Comparison of ENCODE assay signal across 1 cellular context in the genomic region with DNA sequence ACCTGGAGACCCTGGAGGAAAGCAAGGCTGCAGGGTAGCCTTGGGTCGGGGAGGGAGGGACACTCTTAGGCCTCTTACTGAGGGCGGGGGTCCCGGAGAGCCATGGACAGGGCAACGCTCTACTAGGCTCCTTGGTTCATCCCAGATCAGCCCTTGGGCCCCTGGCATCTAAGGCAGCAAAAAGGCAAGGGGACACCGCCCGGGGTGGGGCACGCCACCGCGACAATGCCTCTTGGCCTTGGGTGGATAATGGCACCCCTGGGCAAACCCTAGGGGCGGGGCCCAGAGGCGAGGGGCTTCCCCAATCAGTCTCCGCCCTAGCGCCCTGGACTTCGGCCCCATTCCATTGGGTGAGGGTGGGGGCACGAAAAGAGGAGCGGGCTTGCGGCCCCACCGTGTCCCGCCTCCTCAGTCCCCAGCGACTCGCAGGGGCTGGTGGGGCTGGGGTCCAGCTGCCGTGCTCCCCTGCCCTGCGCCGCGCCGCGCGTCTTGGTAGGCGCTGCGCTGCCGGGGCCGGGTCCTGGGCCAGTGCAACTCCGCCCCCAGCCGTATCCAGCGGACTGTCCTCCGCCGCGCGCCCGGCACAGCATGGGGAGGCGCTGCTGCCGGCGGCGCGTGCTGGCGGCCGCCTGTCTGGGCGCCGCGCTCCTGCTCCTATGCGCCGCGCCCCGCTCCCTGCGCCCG.
A peak's percentile ranks its signal among the peaks of the same experiment; 100 is the strongest.
TF ChIP-seq lines count a peak whose summit lies in the region.

A gene with protein sequence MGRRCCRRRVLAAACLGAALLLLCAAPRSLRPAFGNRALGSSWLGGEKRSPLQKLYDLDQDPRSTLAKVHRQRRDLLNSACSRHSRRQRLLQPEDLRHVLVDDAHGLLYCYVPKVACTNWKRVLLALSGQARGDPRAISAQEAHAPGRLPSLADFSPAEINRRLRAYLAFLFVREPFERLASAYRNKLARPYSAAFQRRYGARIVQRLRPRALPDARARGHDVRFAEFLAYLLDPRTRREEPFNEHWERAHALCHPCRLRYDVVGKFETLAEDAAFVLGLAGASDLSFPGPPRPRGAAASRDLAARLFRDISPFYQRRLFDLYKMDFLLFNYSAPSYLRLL (plus strand): TSS at position 411 of the 684 bp plus-strand sequence. CDS start 178 bp downstream, at position 589.

TF ChIP-seq in HepG2, 621 proteins besides CTCF, POLR2A, EP300 and RAD21 (continued from another document and continues in another):
- TF ChIP-seq, protein P1, sequence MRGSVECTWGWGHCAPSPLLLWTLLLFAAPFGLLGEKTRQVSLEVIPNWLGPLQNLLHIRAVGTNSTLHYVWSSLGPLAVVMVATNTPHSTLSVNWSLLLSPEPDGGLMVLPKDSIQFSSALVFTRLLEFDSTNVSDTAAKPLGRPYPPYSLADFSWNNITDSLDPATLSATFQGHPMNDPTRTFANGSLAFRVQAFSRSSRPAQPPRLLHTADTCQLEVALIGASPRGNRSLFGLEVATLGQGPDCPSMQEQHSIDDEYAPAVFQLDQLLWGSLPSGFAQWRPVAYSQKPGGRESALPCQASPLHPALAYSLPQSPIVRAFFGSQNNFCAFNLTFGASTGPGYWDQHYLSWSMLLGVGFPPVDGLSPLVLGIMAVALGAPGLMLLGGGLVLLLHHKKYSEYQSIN (CRISPR knock-in tag; IDR thresholded peaks at IDR 0.05; ENCODE audit: borderline replicate concordance): no peak
- TF ChIP-seq ISL2 (CRISPR knock-in tag; IDR thresholded peaks at IDR 0.05): peak; percentile 85
- peak; percentile 73 for TF ChIP-seq POLR2AphosphoS5 (IDR thresholded peaks at IDR 0.05; ENCODE audit: low read depth, low read length)
- TF ChIP-seq ZNF589 (CRISPR knock-in tag; conservative IDR thresholded peaks at IDR 0.05): no peak
- TF ChIP-seq KLF11 (CRISPR knock-in tag; IDR thresholded peaks at IDR 0.05): 0 out of 2 replicates have a peak, but pooled peaks have one; percentile 31
- TF ChIP-seq ZMYM4 (CRISPR knock-in tag; IDR thresholded peaks at IDR 0.05): peak; percentile 77
- peak; percentile 74 for TF ChIP-seq DMAP1 (CRISPR knock-in tag; IDR thresholded peaks at IDR 0.05)
- peak; percentile 72; the same call in 1 of the 2 replicates for TF ChIP-seq ZNF275 (CRISPR knock-in tag; IDR thresholded peaks at IDR 0.05; ENCODE audit: borderline replicate concordance)
- TF ChIP-seq ZNF468 (CRISPR knock-in tag; IDR thresholded peaks at IDR 0.05): no peak
- TF ChIP-seq KDM2A (CRISPR knock-in tag; IDR thresholded peaks at IDR 0.05; ENCODE audit: borderline replicate concordance, low read depth): peak; percentile 33; the same call in 1 of the 2 replicates
- peak; percentile 63; the same call in 1 of the 2 replicates for TF ChIP-seq ZNF724P (CRISPR knock-in tag; IDR thresholded peaks at IDR 0.05; ENCODE audit: borderline replicate concordance)
- peak; percentile 79 for TF ChIP-seq HOXA5 (CRISPR knock-in tag; IDR thresholded peaks at IDR 0.05)
- no peak for TF ChIP-seq MIER3 (CRISPR knock-in tag; IDR thresholded peaks at IDR 0.05; ENCODE audit: borderline replicate concordance)
- peak; percentile 48; the same call in 1 of the 2 replicates for TF ChIP-seq ZNF614 (CRISPR knock-in tag; IDR thresholded peaks at IDR 0.05; ENCODE audit: borderline replicate concordance)
- TF ChIP-seq ZNF605 (CRISPR knock-in tag; IDR thresholded peaks at IDR 0.05): 0 out of 2 replicates have a peak, but pooled peaks have one; percentile 77
- TF ChIP-seq, protein P2, sequence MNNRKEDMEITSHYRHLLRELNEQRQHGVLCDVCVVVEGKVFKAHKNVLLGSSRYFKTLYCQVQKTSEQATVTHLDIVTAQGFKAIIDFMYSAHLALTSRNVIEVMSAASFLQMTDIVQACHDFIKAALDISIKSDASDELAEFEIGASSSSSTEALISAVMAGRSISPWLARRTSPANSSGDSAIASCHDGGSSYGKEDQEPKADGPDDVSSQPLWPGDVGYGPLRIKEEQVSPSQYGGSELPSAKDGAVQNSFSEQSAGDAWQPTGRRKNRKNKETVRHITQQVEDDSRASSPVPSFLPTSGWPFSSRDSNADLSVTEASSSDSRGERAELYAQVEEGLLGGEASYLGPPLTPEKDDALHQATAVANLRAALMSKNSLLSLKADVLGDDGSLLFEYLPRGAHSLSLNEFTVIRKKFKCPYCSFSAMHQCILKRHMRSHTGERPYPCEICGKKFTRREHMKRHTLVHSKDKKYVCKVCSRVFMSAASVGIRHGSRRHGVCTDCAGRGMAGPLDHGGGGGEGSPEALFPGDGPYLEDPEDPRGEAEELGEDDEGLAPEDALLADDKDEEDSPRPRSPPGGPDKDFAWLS (CRISPR knock-in tag; IDR thresholded peaks at IDR 0.05; ENCODE audit: borderline replicate concordance): no peak
- peak; percentile 53; the same call in 1 of the 2 replicates for TF ChIP-seq RNF2 (conservative IDR thresholded peaks at IDR 0.05; ENCODE audit: low read depth)
- TF ChIP-seq MYPOP (CRISPR knock-in tag; IDR thresholded peaks at IDR 0.05): peak; percentile 79
- TF ChIP-seq HNRNPK (IDR thresholded peaks at IDR 0.05; ENCODE audit: low read depth, low read length, poor library complexity, severe bottlenecking): peak; percentile 38
- peak; percentile 60; the same call in 1 of the 2 replicates for TF ChIP-seq SSRP1 (CRISPR knock-in tag; IDR thresholded peaks at IDR 0.05)
- TF ChIP-seq, protein P3, sequence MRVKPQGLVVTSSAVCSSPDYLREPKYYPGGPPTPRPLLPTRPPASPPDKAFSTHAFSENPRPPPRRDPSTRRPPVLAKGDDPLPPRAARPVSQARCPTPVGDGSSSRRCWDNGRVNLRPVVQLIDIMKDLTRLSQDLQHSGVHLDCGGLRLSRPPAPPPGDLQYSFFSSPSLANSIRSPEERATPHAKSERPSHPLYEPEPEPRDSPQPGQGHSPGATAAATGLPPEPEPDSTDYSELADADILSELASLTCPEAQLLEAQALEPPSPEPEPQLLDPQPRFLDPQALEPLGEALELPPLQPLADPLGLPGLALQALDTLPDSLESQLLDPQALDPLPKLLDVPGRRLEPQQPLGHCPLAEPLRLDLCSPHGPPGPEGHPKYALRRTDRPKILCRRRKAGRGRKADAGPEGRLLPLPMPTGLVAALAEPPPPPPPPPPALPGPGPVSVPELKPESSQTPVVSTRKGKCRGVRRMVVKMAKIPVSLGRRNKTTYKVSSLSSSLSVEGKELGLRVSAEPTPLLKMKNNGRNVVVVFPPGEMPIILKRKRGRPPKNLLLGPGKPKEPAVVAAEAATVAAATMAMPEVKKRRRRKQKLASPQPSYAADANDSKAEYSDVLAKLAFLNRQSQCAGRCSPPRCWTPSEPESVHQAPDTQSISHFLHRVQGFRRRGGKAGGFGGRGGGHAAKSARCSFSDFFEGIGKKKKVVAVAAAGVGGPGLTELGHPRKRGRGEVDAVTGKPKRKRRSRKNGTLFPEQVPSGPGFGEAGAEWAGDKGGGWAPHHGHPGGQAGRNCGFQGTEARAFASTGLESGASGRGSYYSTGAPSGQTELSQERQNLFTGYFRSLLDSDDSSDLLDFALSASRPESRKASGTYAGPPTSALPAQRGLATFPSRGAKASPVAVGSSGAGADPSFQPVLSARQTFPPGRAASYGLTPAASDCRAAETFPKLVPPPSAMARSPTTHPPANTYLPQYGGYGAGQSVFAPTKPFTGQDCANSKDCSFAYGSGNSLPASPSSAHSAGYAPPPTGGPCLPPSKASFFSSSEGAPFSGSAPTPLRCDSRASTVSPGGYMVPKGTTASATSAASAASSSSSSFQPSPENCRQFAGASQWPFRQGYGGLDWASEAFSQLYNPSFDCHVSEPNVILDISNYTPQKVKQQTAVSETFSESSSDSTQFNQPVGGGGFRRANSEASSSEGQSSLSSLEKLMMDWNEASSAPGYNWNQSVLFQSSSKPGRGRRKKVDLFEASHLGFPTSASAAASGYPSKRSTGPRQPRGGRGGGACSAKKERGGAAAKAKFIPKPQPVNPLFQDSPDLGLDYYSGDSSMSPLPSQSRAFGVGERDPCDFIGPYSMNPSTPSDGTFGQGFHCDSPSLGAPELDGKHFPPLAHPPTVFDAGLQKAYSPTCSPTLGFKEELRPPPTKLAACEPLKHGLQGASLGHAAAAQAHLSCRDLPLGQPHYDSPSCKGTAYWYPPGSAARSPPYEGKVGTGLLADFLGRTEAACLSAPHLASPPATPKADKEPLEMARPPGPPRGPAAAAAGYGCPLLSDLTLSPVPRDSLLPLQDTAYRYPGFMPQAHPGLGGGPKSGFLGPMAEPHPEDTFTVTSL (CRISPR knock-in tag; IDR thresholded peaks at IDR 0.05; ENCODE audit: borderline replicate concordance): peak; percentile 34
- peak; percentile 85; the same call in 1 of the 2 replicates for TF ChIP-seq NFKBIZ (CRISPR knock-in tag; IDR thresholded peaks at IDR 0.05)
- no peak for TF ChIP-seq SMAD9 (CRISPR knock-in tag; IDR thresholded peaks at IDR 0.05)
- peak; percentile 39 for TF ChIP-seq NCOR1 (IDR thresholded peaks at IDR 0.05; ENCODE audit: borderline replicate concordance, low read length)
- peak; percentile 71 for TF ChIP-seq POLR2G (IDR thresholded peaks at IDR 0.05; ENCODE audit: low read depth, low read length)
- peak; percentile 99 for TF ChIP-seq BCL3 (CRISPR knock-in tag; IDR thresholded peaks at IDR 0.05)
- TF ChIP-seq SIN3A (IDR thresholded peaks at IDR 0.05; ENCODE audit: borderline replicate concordance, low read depth, low read length): 0 out of 2 replicates have a peak, but pooled peaks have one; percentile 24
- TF ChIP-seq ARID2 (CRISPR knock-in tag; IDR thresholded peaks at IDR 0.05; ENCODE audit: borderline replicate concordance): peak; percentile 80; the same call in 1 of the 2 replicates
- TF ChIP-seq PAX8 (CRISPR knock-in tag; IDR thresholded peaks at IDR 0.05; ENCODE audit: borderline replicate concordance): 0 out of 2 replicates have a peak, but pooled peaks have one; percentile 33
- TF ChIP-seq KLF16 (CRISPR knock-in tag; IDR thresholded peaks at IDR 0.05): peak in 1 of 2 experiments; percentile 73; a peak in 2 of 4 replicates
- peak; percentile 75 for TF ChIP-seq RXRB (CRISPR knock-in tag; IDR thresholded peaks at IDR 0.05; ENCODE audit: borderline replicate concordance)
- peak; percentile 52; the same call in 1 of the 2 replicates for TF ChIP-seq SNAPC2 (CRISPR knock-in tag; IDR thresholded peaks at IDR 0.05)
- peak; percentile 42; the same call in 1 of the 2 replicates for TF ChIP-seq DPF2 (CRISPR knock-in tag; IDR thresholded peaks at IDR 0.05; ENCODE audit: borderline replicate concordance, low read depth)
- no peak; the same call in 1 of the 2 replicates for TF ChIP-seq UBTF (CRISPR knock-in tag; IDR thresholded peaks at IDR 0.05)
- TF ChIP-seq TCF12 (IDR thresholded peaks at IDR 0.05): no peak
- no peak for TF ChIP-seq TCF12 (CRISPR knock-in tag; IDR thresholded peaks at IDR 0.05)
